ENCODE assay signal across 8 cellular contexts in genomic region chr6:43059168-43060033, GRCh38. TPM values are rescaled to one million over a fixed set of nuclear protein-coding genes. Genes with fewer than 3 reads are reported as not detected.
DNase-seq lines count a peak whose midpoint lies in the region; ATAC-seq and TF ChIP-seq lines count a peak whose summit lies in the region.

TSS of gene KLC4 (plus strand) at chr6:43059631. CDS start at chr6:43061336, 1,705 bp downstream.
TSS of gene MRPL2 (minus strand) at chr6:43059434. CDS start at chr6:43059381, 53 bp downstream.

- H3K4me3 Mint-ChIP-seq in activated naive CD8-positive, alpha-beta T cell, result peak within 1 kb of the TSS; percentile 97

- H3K4me1 Mint-ChIP-seq in activated naive CD8-positive, alpha-beta T cell (ENCODE audit: low read depth), result peaks cover 43% of the 10 kb centered on the region

- peak; percentile 86 for ATAC-seq in HG02588 (IDR thresholded peaks at IDR 0.05; ENCODE audit: unreplicated experiment)
- ATAC-seq in SK-N-SH treated with all-trans-retinoic acid at 6 μM for 48 hours, result peak; percentile 97
- ATAC-seq in omental fat pad (ENCODE audit: low FRiP score), result peak; percentile 97

- TF ChIP-seq CTCF in GM06990 (IDR thresholded peaks at IDR 0.05; ENCODE audit: insufficient read depth, low read length, poor library complexity, severe bottlenecking), result no peak
- TF ChIP-seq CTCF in omental fat pad (IDR thresholded peaks at IDR 0.05), result no peak
- peak in 1 of 3 experiments; percentile 21 for TF ChIP-seq CTCF in testis (IDR thresholded peaks at IDR 0.05)

- H3K36me3 ChIP-seq in GM06990 (ENCODE audit: control insufficient read depth, insufficient read depth, low read length) (peaks cover 10% of the 10 kb centered on the region), testis (ENCODE audit: low read depth, missing control alignments) (no peaks in the 10 kb centered on the region)

- H3K9me3 ChIP-seq in testis, result no peaks in the 10 kb centered on the region

- no peaks in the 10 kb centered on the region for H3K27me3 Mint-ChIP-seq in activated naive CD8-positive, alpha-beta T cell

- H3K4me1 ChIP-seq in testis, result peaks cover 22% of the 10 kb centered on the region

- peaks cover 6% of the 10 kb centered on the region for H3K36me3 Mint-ChIP-seq in activated naive CD8-positive, alpha-beta T cell

- H3K4me3 ChIP-seq in GM06990 (replicated peaks; ENCODE audit: low read depth, low read length) (peak within 1 kb of the TSS; percentile 75), testis (peak within 1 kb of the TSS; percentile 87 to 94)

- H3K27ac ChIP-seq in testis, result peak within 1 kb of the TSS; percentile 80 to 93

- peak; percentile 94 for DNase-seq in GM06990 (ENCODE audit: extremely low read depth, insufficient read length)
- peak; percentile 99 for DNase-seq in NCI-H1092 (lab: John Stamatoyannopoulos, UW)
- DNase-seq in glomerular visceral epithelial cell (ENCODE audit: extremely low spot score), result peak; percentile 98
- DNase-seq in omental fat pad (ENCODE audit: low spot score), result peak; percentile 94
- DNase-seq in testis, result peak; percentile 99

- peak within 1 kb of the TSS; percentile 99 for H3K27ac Mint-ChIP-seq in activated naive CD8-positive, alpha-beta T cell

- WGBS in testis, 2 donors, result 0% methylated on average over 20 to 64 of the region's 64 CpGs

- TF ChIP-seq POLR2A in testis (IDR thresholded peaks at IDR 0.05), result peak; percentile 21

- H3K9me3 Mint-ChIP-seq in activated naive CD8-positive, alpha-beta T cell (ENCODE audit: low read depth), result no peaks in the 10 kb centered on the region

- intact Hi-C loops in testis (cut with DNase I; ENCODE audit: low total_unique reads), result no loop called here

- H3K27me3 ChIP-seq in GM06990 (replicated peaks; ENCODE audit: control insufficient read depth, insufficient read depth, low read length) (no peaks in the 10 kb centered on the region), testis (no peaks in the 10 kb centered on the region)

TF ChIP-seq in SK-N-SH treated with all-trans-retinoic acid at 6 μM for 48 hours, 23 proteins besides CTCF, POLR2A, EP300 and RAD21:
- TF ChIP-seq TSHZ2 (CRISPR knock-in tag; IDR thresholded peaks at IDR 0.05) (no peak), ZFP3 (CRISPR knock-in tag; IDR thresholded peaks at IDR 0.05) (no peak)

RNA-seq across cellular contexts. Expression of gene KLC4, which starts in this region (rescaled TPM):
- 10 to 100 TPM; 15.2 to 21.1 (median 16.5) TPM for total RNA-seq in omental fat pad
- total RNA-seq in testis, result 10 to 100 TPM; 41.1 to 49.4 TPM
- polyA plus RNA-seq in testis (ENCODE audit: insufficient read depth, low read depth, low replicate concordance), result 63.1 TPM

RNA-seq across cellular contexts. Expression of gene MRPL2, which starts in this region (rescaled TPM):
- total RNA-seq in omental fat pad (10 to 100 TPM; 10.7 to 32.2 (median 19.3) TPM), testis (10 to 100 TPM; 37.2 to 54.8 TPM)
- polyA plus RNA-seq in testis (ENCODE audit: insufficient read depth, low read depth, low replicate concordance), result 72.8 TPM

Comparison
In these comparisons a context has a peak if more than half of its experiments do, and no peak if none do; other contexts are left out.
1. Peak in every context shown above with its lines: DNase-seq, ATAC-seq, H3K4me3 ChIP-seq and H3K27ac ChIP-seq.